ENCODE assay signal across 8 cellular contexts in genomic region chr1:231407537-231408396, GRCh38. TPM values are rescaled to one million over a fixed set of nuclear protein-coding genes. Genes with fewer than 3 reads are reported as not detected.
A peak's percentile ranks its signal among the peaks of the same experiment; 100 is the strongest.
DNase-seq lines count a peak whose midpoint lies in the region; ATAC-seq and TF ChIP-seq lines count a peak whose summit lies in the region.

No MANE protein-coding gene starts in this region.

- H3K4me3 ChIP-seq in mammary epithelial cell (replicated peaks in 1 of 3; ENCODE audit: insufficient read depth in 1 of 3, low read depth in 2 of 3, low read length in 3 of 3) (peak overlapping the region in 2 of 3 experiments; percentile 3 to 27), mesodermal cell (ENCODE audit: extremely low read depth, insufficient read depth, low read length, poor library complexity, severe bottlenecking) (no peak overlapping the region)

- H2AFZ ChIP-seq in mammary epithelial cell (ENCODE audit: low read depth, low read length): no peak overlapping the region

- H3K27me3 ChIP-seq in mammary epithelial cell (ENCODE audit: insufficient read depth, low read length): no peaks in the 10 kb centered on the region

- peak; percentile 58 for DNase-seq in EH (ENCODE audit: low read depth)
- peak; percentile 60 for DNase-seq in mammary epithelial cell
- no peak for DNase-seq in pons (ENCODE audit: low spot score)
- no peak for DNase-seq in DMS79 treated with DMSO at 0.1 percent for 48 hours (lab: John Stamatoyannopoulos, UW)
- DNase-seq in D341Med (ENCODE audit: low spot score): no peak
- DNase-seq in NCI-H187 treated with DMSO at 0.1 percent for 48 hours (lab: John Stamatoyannopoulos, UW): no peak

- in situ Hi-C loops in mammary epithelial cell (cut with MboI; ENCODE audit: low sequenced_read_pairs in 2 of 2): no loop called here

- peaks cover 4% of the 10 kb centered on the region for H3K36me3 ChIP-seq in mammary epithelial cell (ENCODE audit: insufficient read depth, low read length)
- peaks cover 6% of the 10 kb centered on the region for H3K36me3 ChIP-seq in mesodermal cell (ENCODE audit: control insufficient read depth, insufficient read depth, low read length)

- BruUV-seq in mammary epithelial cell (replicated peaks; lab: Mats Ljungman, UMichigan): no TSS peak

- intact Hi-C loops in mammary epithelial cell (cut with micrococcal nuclease): loop anchor here (2.0 kb wide), 1 partner anchor 13 kb away; no protein-coding TSS in a partner anchor

- H3K27ac ChIP-seq in mammary epithelial cell (ENCODE audit: insufficient read depth, low read depth, low read length): peak overlapping the region; percentile 25
- H3K27ac ChIP-seq in mesodermal cell (ENCODE audit: low read depth, low read length, severe bottlenecking): peak overlapping the region; percentile 58

- no peaks in the 10 kb centered on the region for H4K20me1 ChIP-seq in mammary epithelial cell (ENCODE audit: insufficient read depth, low read length)

- 8% methylated on average over 6 of the region's 6 CpGs for WGBS in mammary epithelial cell (ENCODE audit: low coverage, missing lambda C conversion rate)
- 18 to 32% methylated on average over 1 of the region's 6 CpGs for WGBS in mesodermal cell (ENCODE audit: insufficient coverage in 2 of 2), 2 experiments

- CTCF ChIA-PET in mammary epithelial cell (lab: Charles Lee; ENCODE audit: low non-redundant PET): no interaction called here

- H3K4me1 ChIP-seq in mammary epithelial cell (ENCODE audit: insufficient read depth, low read length) (peaks cover 20% of the 10 kb centered on the region), mesodermal cell (ENCODE audit: control insufficient read depth, insufficient read depth, low read length, poor library complexity, severe bottlenecking) (peaks cover 16% of the 10 kb centered on the region)

- peak overlapping the region; percentile 74 for H3K4me2 ChIP-seq in mammary epithelial cell (ENCODE audit: insufficient read depth, low read depth, low read length)

- dilution Hi-C loops in mammary epithelial cell (cut with HindIII; ENCODE audit: low sequenced_read_pairs): no loop called here

- peak; percentile 64 for ATAC-seq in HG02870 (IDR thresholded peaks at IDR 0.05; ENCODE audit: unreplicated experiment)

- no peaks in the 10 kb centered on the region for H3K9me3 ChIP-seq in mammary epithelial cell (replicated peaks; ENCODE audit: insufficient read depth, low read length)
- no peaks in the 10 kb centered on the region for H3K9me3 ChIP-seq in mesodermal cell (ENCODE audit: control insufficient read depth, low read length)

- no peak for TF ChIP-seq CTCF in mammary epithelial cell (conservative IDR thresholded peaks at IDR 0.05 in 1 of 2, IDR thresholded peaks at IDR 0.05 in 1 of 2; ENCODE audit: extremely low read depth in 1 of 2, insufficient read depth in 1 of 2, low read depth in 1 of 2, low read length in 2 of 2)

- peaks cover 95% of the 10 kb centered on the region for H3K79me2 ChIP-seq in mammary epithelial cell (ENCODE audit: insufficient read depth, low read length)

- H3K9ac ChIP-seq in mammary epithelial cell (ENCODE audit: insufficient read depth, low read length): no peak overlapping the region

RNA-seq across cellular contexts. Expression of gene EGLN1, which starts 14.3 kb away (rescaled TPM):
- 10 to 100 TPM; 18.5 to 24.0 TPM for total RNA-seq in mammary epithelial cell
- polyA plus RNA-seq in mammary epithelial cell: 15.8 TPM
- 57.5 TPM for polyA minus RNA-seq in mammary epithelial cell
- 24.7 TPM for polyA plus RNA-seq in mesodermal cell (2013, experiment 1 of 2)
- polyA plus RNA-seq in mesodermal cell (2013, experiment 2 of 2): 26.2 TPM

Comparison
In these comparisons a context has a peak if more than half of its experiments do, and no peak if none do; other contexts are left out.
1. DNase-seq: peak in EH (single experiment) and mammary epithelial cell (single experiment); none in pons (single experiment), DMS79 treated with DMSO at 0.1 percent for 48 hours (single experiment), D341Med (single experiment) and NCI-H187 treated with DMSO at 0.1 percent for 48 hours (single experiment).